In genomic region chr6:138277835-138278234, GRCh38 we compare ENCODE assay signal across 19 cellular contexts. TPM values are rescaled to one million over a fixed set of nuclear protein-coding genes. Genes with fewer than 3 reads are reported as not detected.
"Had no signal": no experiment of that assay in that cellular context is flagged by ENCODE, and none has a peak within 500 bp of the region (broad histone marks: within the 10 kb centered on the region; RNA-seq: fewer than 3 reads in every experiment).

No MANE protein-coding gene starts in this region.

- H3K4me1 ChIP-seq: SJSA1 had no signal

- H3K4me3 ChIP-seq: PC-9, SJSA1, SK-N-MC had no signal

- H3K9me3 ChIP-seq: SJSA1 had no signal

- H3K27ac ChIP-seq: PC-9, SJSA1, SK-N-MC had no signal

- H3K27me3 ChIP-seq: SJSA1 had no signal

- DNase-seq: MV-4-11; NCI-H1048; NCI-H1105; NCI-H1436 treated with DMSO at 0.1 percent for 48 hours; NCI-H1694; NCI-H187 treated with DMSO at 0.1 percent for 48 hours; NCI-H2029 treated with DMSO at 0.1 percent for 48 hours; NCI-H446 treated with DMSO at 0.1 percent for 48 hours; NK-92 treated with Interleukin-12 subunit alpha and Interleukin-12 subunit beta, amount 100 ng/mL, for 24 hours; PC-9; Right ventricle myocardium superior; RPMI8226; SIG-M5 had no signal

- H3K36me3 ChIP-seq: SJSA1 had no signal

RNA-seq across cellular contexts. Expression of gene PBOV1, which starts 59.5 kb away (rescaled TPM):
- total RNA-seq: HT-29, LHCN-M2, MCF 10A, OCI-LY7, PC-9, Right ventricle myocardium superior, SJSA1 had no signal
